ENCODE assay signal across 8 cellular contexts in genomic region chr11:33256808-33257159, GRCh38. TPM values are rescaled to one million over a fixed set of nuclear protein-coding genes. Genes with fewer than 3 reads are reported as not detected.
A peak's percentile ranks its signal among the peaks of the same experiment; 100 is the strongest.
DNase-seq lines count a peak whose midpoint lies in the region; ATAC-seq, FAIRE-seq and TF ChIP-seq lines count a peak whose summit lies in the region.

No MANE protein-coding gene starts in this region.

- no peaks in the 10 kb centered on the region for H3K27me3 ChIP-seq in stomach

- TF ChIP-seq POLR2A in stomach (IDR thresholded peaks at IDR 0.05), result no peak

- H3K4me3 Mint-ChIP-seq in activated CD8-positive, alpha-beta T cell treated with anti-CD3 and anti-CD28 coated beads for 36 hours, result peak overlapping the region; percentile 97

- H3K36me3 ChIP-seq in stomach, result no peaks in the 10 kb centered on the region

- H3K4me3 ChIP-seq in iPS-18c (ENCODE audit: insufficient read depth, low read depth, low read length) (peak overlapping the region; percentile 83), stomach (peak overlapping the region; percentile 63 to 91 (median 73))

- FAIRE-seq in urothelium cell line (lab: Jason Lieb, UNC), result no peak

- CTCF ChIA-PET in activated CD8-positive, alpha-beta T cell treated with anti-CD3 and anti-CD28 coated beads for 36 hours (lab: Charles Lee), result no interaction called here

- no peak for ATAC-seq in activated CD8-positive, alpha-beta T cell treated with anti-CD3 and anti-CD28 coated beads for 36 hours
- ATAC-seq in activated CD4-positive, CD25-positive, alpha-beta regulatory T cell treated with anti-CD3 and anti-CD28 coated beads, Interleukin-2, amount 50 U/mL, for 24 hours, result no peak

- peak overlapping the region; percentile 96 to 100 (median 100) for H3K27ac ChIP-seq in stomach

- no peak for TF ChIP-seq CTCF in activated CD8-positive, alpha-beta T cell treated with anti-CD3 and anti-CD28 coated beads for 36 hours (IDR thresholded peaks at IDR 0.05)
- no peak for TF ChIP-seq CTCF in stomach (IDR thresholded peaks at IDR 0.05)

- no peaks in the 10 kb centered on the region for H3K27me3 Mint-ChIP-seq in activated CD8-positive, alpha-beta T cell treated with anti-CD3 and anti-CD28 coated beads for 36 hours

- H3K36me3 Mint-ChIP-seq in activated CD8-positive, alpha-beta T cell treated with anti-CD3 and anti-CD28 coated beads for 36 hours (ENCODE audit: low read depth), result peaks cover 7% of the 10 kb centered on the region

- H3K4me1 ChIP-seq in stomach, result peaks cover 9 to 32% (median 25%) of the 10 kb centered on the region in 4 donors

- H3K9me3 Mint-ChIP-seq in activated CD8-positive, alpha-beta T cell treated with anti-CD3 and anti-CD28 coated beads for 36 hours, result no peaks in the 10 kb centered on the region

- H3K9me3 ChIP-seq in iPS-18c (ENCODE audit: control insufficient read depth, insufficient read depth, low read length) (no peaks in the 10 kb centered on the region), stomach (no peaks in the 10 kb centered on the region)

- DNase-seq in NCI-H2107 treated with DMSO at 0.1 percent for 48 hours (lab: John Stamatoyannopoulos, UW; ENCODE audit: unreplicated experiment), result peak; percentile 70
- DNase-seq in NCI-H2107 (lab: John Stamatoyannopoulos, UW), result no peak
- DNase-seq in activated CD8-positive, alpha-beta T cell treated with anti-CD3 and anti-CD28 coated beads for 36 hours, result no peak
- no peak for DNase-seq in stomach
- DNase-seq in NCI-H510A treated with DMSO at 0.1 percent for 48 hours (lab: John Stamatoyannopoulos, UW), result no peak
- no peak for DNase-seq in urothelium cell line (ENCODE audit: low spot score)

- TF ChIP-seq EP300 in stomach (IDR thresholded peaks at IDR 0.05), result no peak

- POLR2A ChIA-PET in activated CD8-positive, alpha-beta T cell treated with anti-CD3 and anti-CD28 coated beads for 36 hours (lab: Charles Lee), result interaction anchor here (1.2 to 1.6 kb wide), 2 partner anchors 60 to 95 kb away, joined by 3 to 5 read pairs; no protein-coding TSS in a partner anchor

- peaks cover 30% of the 10 kb centered on the region for H3K4me1 Mint-ChIP-seq in activated CD8-positive, alpha-beta T cell treated with anti-CD3 and anti-CD28 coated beads for 36 hours (ENCODE audit: low read depth)

- 3 to 4% (median 3%) methylated on average over 16 of the region's 16 CpGs for WGBS in stomach, 5 donors

- peak overlapping the region; percentile 97 for H3K27ac Mint-ChIP-seq in activated CD8-positive, alpha-beta T cell treated with anti-CD3 and anti-CD28 coated beads for 36 hours

- intact Hi-C loops in activated CD8-positive, alpha-beta T cell treated with anti-CD3 and anti-CD28 coated beads for 36 hours (cut with micrococcal nuclease), result loop anchor here (10.0 kb wide), 1 partner anchor 92 kb away; the partner anchor contains the start of gene CSTF3
- intact Hi-C loops in stomach (cut with DNase I; ENCODE audit: low total_unique reads), result no loop called here

RNA-seq across cellular contexts. Expression of gene HIPK3, which starts 0.4 kb away (rescaled TPM):
- total RNA-seq in activated CD8-positive, alpha-beta T cell treated with anti-CD3 and anti-CD28 coated beads for 36 hours, result 10 to 100 TPM; 27.3 to 28.2 TPM
- total RNA-seq in stomach, result 100 to 1,000 TPM in 3 of 5 donors, 10 to 100 TPM in 2; 41.4 to 222 (median 113) TPM
- polyA plus RNA-seq in stomach, result 10 to 100 TPM; 10.6 to 19.1 (median 18.4) TPM
